Comparison of ENCODE assay signal across 8 cellular contexts in the genomic region with DNA sequence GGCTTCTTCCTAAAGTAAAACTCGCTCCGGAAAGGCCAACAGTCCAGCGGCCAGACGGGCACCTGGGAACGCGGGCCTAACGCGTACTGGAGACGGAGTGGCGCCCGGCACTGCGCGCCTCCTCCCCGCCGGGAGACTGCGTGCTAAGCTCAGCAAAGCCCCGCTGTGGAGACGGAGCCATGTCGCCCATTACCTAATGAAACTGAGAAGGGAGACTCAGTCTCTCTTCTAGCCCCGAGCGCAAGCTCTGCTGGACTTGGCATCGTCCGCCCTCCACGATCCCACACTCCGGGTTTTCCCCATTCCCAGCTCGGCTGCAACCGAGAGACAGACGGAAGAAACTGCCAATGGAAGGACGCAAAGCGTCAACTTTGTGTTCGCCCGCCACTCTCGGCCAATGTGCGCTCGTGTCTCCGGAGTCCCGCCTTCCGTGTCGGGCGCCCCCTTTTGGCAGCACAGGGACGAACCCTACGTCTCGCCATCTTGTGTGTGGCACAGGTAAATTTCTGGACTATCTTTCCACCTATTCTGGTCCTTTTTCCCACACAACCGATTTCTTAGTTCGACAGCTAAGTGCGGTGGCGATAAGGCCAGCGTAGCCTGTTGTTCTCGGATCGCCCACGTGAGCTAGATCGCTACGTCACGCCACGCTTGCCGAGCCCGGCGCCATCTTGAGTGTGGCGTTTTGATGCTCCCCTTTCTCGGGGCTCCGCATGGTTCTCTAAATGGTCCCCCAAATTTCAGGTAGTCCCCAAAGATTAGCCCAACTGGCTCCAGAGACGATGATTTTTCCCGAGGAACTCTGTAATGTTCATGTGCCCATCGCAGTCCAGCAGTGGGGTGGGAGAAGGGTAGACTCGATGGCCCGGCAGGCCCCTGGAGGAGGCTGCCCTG. TPM values are rescaled to one million over a fixed set of nuclear protein-coding genes. Genes with fewer than 3 reads are reported as not detected.
DNase-seq lines count a peak whose midpoint lies in the region; ATAC-seq, FAIRE-seq and TF ChIP-seq lines count a peak whose summit lies in the region.

No MANE protein-coding gene starts in this region.

- peak; percentile 95 for TF ChIP-seq CTCF in BJ (IDR thresholded peaks at IDR 0.05; ENCODE audit: insufficient read depth, low read depth, low read length)

- H3K4me3 ChIP-seq in BJ (ENCODE audit: low read depth, low read length) = peak overlapping the region; percentile 58

- intact Hi-C loops in left colon (cut with DNase I, micrococcal nuclease) = no loop called here

- TF ChIP-seq POLR2A in GM19193 (IDR thresholded peaks at IDR 0.05; ENCODE audit: extremely low read depth, insufficient read depth, insufficient read length) = peak; percentile 81

- CTCF ChIA-PET in BJ (lab: Yijun Ruan, JAX) = interaction anchor here (0.6 to 4.8 kb wide), 20 partner anchors 7 to 144 kb away, joined by 3 to 90 read pairs (median 5); no protein-coding TSS in a partner anchor

- DNase-seq in BJ (ENCODE audit: low read depth) (peak; percentile 81), NCI-H510A (lab: John Stamatoyannopoulos, UW) (peak; percentile 98), left colon (peak; percentile 98)
- DNase-seq in activated CD4-positive, alpha-beta T cell treated with anti-CD3 and anti-CD28 coated beads for 4 hours = peak; percentile 98
- peak; percentile 97 for DNase-seq in stimulated activated CD4-positive, alpha-beta T cell treated with anti-CD3 and anti-CD28 coated beads, Interleukin-1b, Interleukin-23, amount 100 ng/mL, for 48 hours

- peak; percentile 31 for FAIRE-seq in colon (lab: Jason Lieb, UNC)

- POLR2A ChIA-PET in BJ (lab: Charles Lee) = interaction anchor here (1.5 kb wide), 1 partner anchor 8 kb away, joined by 3 read pairs; no protein-coding TSS in a partner anchor

- H3K36me3 ChIP-seq in BJ (ENCODE audit: control insufficient read depth, insufficient read depth, low read length) = peaks cover 2% of the 10 kb centered on the region

- H3K27me3 ChIP-seq in BJ (ENCODE audit: control insufficient read depth, insufficient read depth, low read length) = no peaks in the 10 kb centered on the region

- ATAC-seq in HG03439 (IDR thresholded peaks at IDR 0.05; ENCODE audit: unreplicated experiment) (peak; percentile 42), left colon (peak; percentile 55)

RNA-seq across cellular contexts. Expression of a gene that starts 1.3 kb away (rescaled TPM):
- polyA plus RNA-seq in BJ (2011; rRNA removed) = 363 and 447 TPM in 2 replicates
- 91.3 and 93.2 TPM in 2 replicates for polyA minus RNA-seq in BJ (2011; rRNA and poly(A)+ RNA removed)
- 100 to 1,000 TPM; 775 to 846 TPM for total RNA-seq in left colon

Comparison
In these comparisons a context has a peak if more than half of its experiments do, and no peak if none do; other contexts are left out.
1. Peak in every context shown above with its lines: DNase-seq, ATAC-seq and H3K4me3 ChIP-seq.